ENCODE assay signal across 8 cellular contexts in genomic region chr20:53865905-53866786, GRCh38.
DNase-seq lines count a peak whose midpoint lies in the region; ATAC-seq and TF ChIP-seq lines count a peak whose summit lies in the region.

No MANE protein-coding gene starts in this region.

- H3K27ac ChIP-seq in DND-41 (ENCODE audit: low read length) = peak overlapping the region; percentile 73
- H3K27ac ChIP-seq in MM.1S (ENCODE audit: low read length) = peak overlapping the region; percentile 80

- peak overlapping the region; percentile 80 for H3K27ac Mint-ChIP-seq in activated T-helper 17 cell treated with anti-CD3 and anti-CD28 coated beads, Interleukin-2, amount 50 U/mL, for 72 hours

- intact Hi-C loops in left cardiac atrium (cut with DNase I) = no loop called here

- H3K4me1 Mint-ChIP-seq in activated T-helper 17 cell treated with anti-CD3 and anti-CD28 coated beads, Interleukin-2, amount 50 U/mL, for 72 hours = peaks cover 40% of the 10 kb centered on the region

- H3K27me3 ChIP-seq in DND-41 (ENCODE audit: insufficient read depth, low read length, poor library complexity) = no peaks in the 10 kb centered on the region
- H3K27me3 ChIP-seq in MM.1S (replicated peaks; ENCODE audit: insufficient read depth, low read length) = no peaks in the 10 kb centered on the region

- DNase-seq in DND-41 (peak; percentile 36), MM.1S (no peak), left cardiac atrium (no peak), retina (peak; percentile 49)
- DNase-seq in stimulated activated CD4-positive, alpha-beta T cell treated with anti-CD3 and anti-CD28 coated beads, Interleukin-1b, Interleukin-23, amount 100 ng/mL, for 48 hours = no peak

- H3K36me3 ChIP-seq in DND-41 (ENCODE audit: insufficient read depth, low read length) = no peaks in the 10 kb centered on the region
- H3K36me3 ChIP-seq in MM.1S (replicated peaks; ENCODE audit: insufficient read depth, low read length) = no peaks in the 10 kb centered on the region

- H3K9me3 Mint-ChIP-seq in activated T-helper 17 cell treated with anti-CD3 and anti-CD28 coated beads, Interleukin-2, amount 50 U/mL, for 72 hours = no peaks in the 10 kb centered on the region

- H3K4me1 ChIP-seq in DND-41 (ENCODE audit: insufficient read depth, low read length) (peaks cover 47% of the 10 kb centered on the region), MM.1S (ENCODE audit: low read length) (peaks cover 40% of the 10 kb centered on the region)

- H2AFZ ChIP-seq in DND-41 (ENCODE audit: low read depth, low read length) (peak overlapping the region; percentile 83), MM.1S (ENCODE audit: low read length) (peak overlapping the region; percentile 76)

- H3K79me2 ChIP-seq in DND-41 (ENCODE audit: insufficient read depth, low read length) (no peaks in the 10 kb centered on the region), MM.1S (ENCODE audit: low read length) (peaks cover 5% of the 10 kb centered on the region; the same call in 1 of the 2 replicates)

- peak overlapping the region; percentile 78 for H3K4me3 Mint-ChIP-seq in activated T-helper 17 cell treated with anti-CD3 and anti-CD28 coated beads, Interleukin-2, amount 50 U/mL, for 72 hours

- TF ChIP-seq CTCF in DND-41 (IDR thresholded peaks at IDR 0.05; ENCODE audit: borderline replicate concordance, extremely low read depth, low read length, poor library complexity, severe bottlenecking) = no peak
- TF ChIP-seq CTCF in MM.1S (IDR thresholded peaks at IDR 0.05; ENCODE audit: low read length) = no peak

- H3K27me3 Mint-ChIP-seq in activated T-helper 17 cell treated with anti-CD3 and anti-CD28 coated beads, Interleukin-2, amount 50 U/mL, for 72 hours = no peaks in the 10 kb centered on the region

- H3K9ac ChIP-seq in DND-41 (ENCODE audit: low read depth, low read length) (peak overlapping the region; percentile 35), MM.1S (ENCODE audit: low read length) (peak overlapping the region; percentile 47; the same call in 1 of the 2 replicates)

- ATAC-seq in DND-41 (ENCODE audit: insufficient read depth, low read depth) (peak; percentile 50; the same call in 1 of the 3 replicates), left cardiac atrium (peak; percentile 48 to 72), GM19328 (IDR thresholded peaks at IDR 0.05; ENCODE audit: unreplicated experiment) (no peak), GM19035 (IDR thresholded peaks at IDR 0.05; ENCODE audit: unreplicated experiment) (no peak)
- no peak for ATAC-seq in activated T-helper 17 cell treated with anti-CD3 and anti-CD28 coated beads, Interleukin-2, amount 50 U/mL, for 72 hours (replicated peaks)

- no peaks in the 10 kb centered on the region for H3K9me2 ChIP-seq in MM.1S (replicated peaks; ENCODE audit: insufficient read depth, low read length)

- no peaks in the 10 kb centered on the region for H3K9me3 ChIP-seq in DND-41 (ENCODE audit: insufficient read depth, low read length, severe bottlenecking)
- no peaks in the 10 kb centered on the region for H3K9me3 ChIP-seq in MM.1S (replicated peaks; ENCODE audit: insufficient read depth, low read length)

- H3K4me2 ChIP-seq in DND-41 (ENCODE audit: insufficient read depth, low read length) (peak overlapping the region; percentile 49), MM.1S (ENCODE audit: low read depth, low read length) (peak overlapping the region; percentile 97)

- H4K20me1 ChIP-seq in DND-41 (ENCODE audit: insufficient read depth, low read length) = no peaks in the 10 kb centered on the region
- no peaks in the 10 kb centered on the region for H4K20me1 ChIP-seq in MM.1S (ENCODE audit: insufficient read depth, low read length)

- H3K4me3 ChIP-seq in DND-41 (ENCODE audit: low read depth in 1 of 2, low read length in 2 of 2) (0 out of 4 replicates have a peak overlapping the region, but pooled peaks of 1 of the 2 experiments have one; percentile 14), MM.1S (ENCODE audit: low read length) (peak overlapping the region; percentile 50)

- peaks cover 38% of the 10 kb centered on the region for H3F3A ChIP-seq in MM.1S (ENCODE audit: insufficient read depth, low read length)

- H3K36me3 Mint-ChIP-seq in activated T-helper 17 cell treated with anti-CD3 and anti-CD28 coated beads, Interleukin-2, amount 50 U/mL, for 72 hours (ENCODE audit: low read depth) = no peaks in the 10 kb centered on the region

Comparison
In these comparisons a context has a peak if more than half of its experiments do, and no peak if none do; other contexts are left out.
1. ATAC-seq: peak in DND-41 (single experiment) and left cardiac atrium (2 of 2); none in activated T-helper 17 cell treated with anti-CD3 and anti-CD28 coated beads, Interleukin-2, amount 50 U/mL, for 72 hours (single experiment), GM19328 (single experiment) and GM19035 (single experiment).
2. DNase-seq: peak in DND-41 (single experiment) and retina (single experiment); none in MM.1S (single experiment), left cardiac atrium (single experiment) and stimulated activated CD4-positive, alpha-beta T cell treated with anti-CD3 and anti-CD28 coated beads, Interleukin-1b, Interleukin-23, amount 100 ng/mL, for 48 hours (single experiment).